1 cellular context compared by ENCODE assay signal in the genomic region with DNA sequence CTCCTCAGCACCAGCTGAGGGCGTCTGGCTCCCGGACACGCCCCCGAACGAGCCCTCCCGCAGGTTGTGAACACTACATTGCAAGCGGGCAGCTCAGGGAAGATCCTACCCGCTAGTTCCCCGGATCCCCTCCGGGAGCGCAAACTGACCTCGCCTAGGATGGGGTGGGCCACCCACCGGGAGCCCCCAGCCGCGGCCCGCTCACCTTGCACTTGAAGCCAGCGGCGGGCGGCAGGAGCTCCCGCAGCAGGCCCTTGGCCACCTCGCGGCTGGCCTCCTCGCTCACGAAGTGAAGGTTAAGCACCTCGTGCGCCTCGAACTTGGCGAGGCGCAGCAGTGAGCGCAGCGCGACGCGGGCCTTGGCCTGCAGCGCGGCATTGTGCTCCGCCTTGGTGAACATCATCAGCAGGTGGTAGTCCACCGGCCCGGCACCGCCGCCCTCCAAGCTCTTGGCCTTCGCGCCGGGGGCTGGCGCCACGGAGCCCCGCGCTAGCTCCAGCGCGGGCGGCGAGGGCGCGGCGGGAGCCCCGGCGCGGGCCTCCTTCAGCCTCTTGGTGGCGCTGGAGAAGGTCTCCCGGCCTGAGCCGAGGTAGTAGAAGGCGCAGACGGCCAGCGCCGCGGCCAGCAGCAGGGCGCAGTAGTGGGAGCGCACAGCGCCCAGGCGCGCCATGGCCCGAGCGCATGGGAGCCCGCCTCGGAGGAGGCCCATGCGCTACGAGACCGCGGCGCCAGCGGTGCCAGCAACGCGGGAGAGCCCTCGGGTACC.
A peak's percentile ranks its signal among the peaks of the same experiment; 100 is the strongest.
TF ChIP-seq lines count a peak whose summit lies in the region.

No MANE protein-coding gene starts in this region.

TF ChIP-seq in K562, 482 proteins besides CTCF, POLR2A, EP300 and RAD21 (continued from another document and continues in another):
- TF ChIP-seq ZNF518B (CRISPR knock-in tag; IDR thresholded peaks at IDR 0.05): no peak
- TF ChIP-seq NR3C1 (CRISPR knock-in tag; IDR thresholded peaks at IDR 0.05): 0 out of 2 replicates have a peak, but pooled peaks have one; percentile 81
- no peak for TF ChIP-seq DIDO1 (tag; IDR thresholded peaks at IDR 0.05; ENCODE audit: low read depth)
- 0 out of 2 replicates have a peak, but pooled peaks have one; percentile 22 for TF ChIP-seq SAFB (IDR thresholded peaks at IDR 0.05; ENCODE audit: borderline replicate concordance, low read depth, low read length)
- TF ChIP-seq SIN3B (IDR thresholded peaks at IDR 0.05; ENCODE audit: low read depth): peak; percentile 97
- TF ChIP-seq HMG20B (CRISPR knock-in tag; IDR thresholded peaks at IDR 0.05): no peak
- no peak for TF ChIP-seq ETV1 (tag; conservative IDR thresholded peaks at IDR 0.05; ENCODE audit: low read depth)
- no peak for TF ChIP-seq ASH1L (IDR thresholded peaks at IDR 0.05; ENCODE audit: borderline replicate concordance, low read depth, partially characterized antibody)
- TF ChIP-seq ARID4B (CRISPR knock-in tag; IDR thresholded peaks at IDR 0.05): peak; percentile 88
- no peak for TF ChIP-seq KDM1A (IDR thresholded peaks at IDR 0.05)
- no peak for TF ChIP-seq SREBF1 (IDR thresholded peaks at IDR 0.05; ENCODE audit: borderline replicate concordance, low read depth, low read length)
- TF ChIP-seq, protein P1, sequence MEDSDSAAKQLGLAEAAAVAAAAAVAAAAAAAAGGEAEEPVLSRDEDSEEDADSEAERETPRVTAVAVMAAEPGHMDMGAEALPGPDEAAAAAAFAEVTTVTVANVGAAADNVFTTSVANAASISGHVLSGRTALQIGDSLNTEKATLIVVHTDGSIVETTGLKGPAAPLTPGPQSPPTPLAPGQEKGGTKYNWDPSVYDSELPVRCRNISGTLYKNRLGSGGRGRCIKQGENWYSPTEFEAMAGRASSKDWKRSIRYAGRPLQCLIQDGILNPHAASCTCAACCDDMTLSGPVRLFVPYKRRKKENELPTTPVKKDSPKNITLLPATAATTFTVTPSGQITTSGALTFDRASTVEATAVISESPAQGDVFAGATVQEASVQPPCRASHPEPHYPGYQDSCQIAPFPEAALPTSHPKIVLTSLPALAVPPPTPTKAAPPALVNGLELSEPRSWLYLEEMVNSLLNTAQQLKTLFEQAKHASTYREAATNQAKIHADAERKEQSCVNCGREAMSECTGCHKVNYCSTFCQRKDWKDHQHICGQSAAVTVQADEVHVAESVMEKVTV (CRISPR knock-in tag; IDR thresholded peaks at IDR 0.05): no peak
- TF ChIP-seq NR2F6 (CRISPR knock-in tag; IDR thresholded peaks at IDR 0.05): no peak
- TF ChIP-seq POLR2AphosphoS5 (IDR thresholded peaks at IDR 0.05; ENCODE audit: control insufficient read depth, insufficient read depth, low read depth, low read length): peak; percentile 49; the same call in 1 of the 2 replicates
- TF ChIP-seq TAF1 (IDR thresholded peaks at IDR 0.05; ENCODE audit: control insufficient read depth, extremely low read depth, insufficient read depth, low read length, severe bottlenecking): no peak
- TF ChIP-seq ZKSCAN3 (CRISPR knock-in tag; IDR thresholded peaks at IDR 0.05): no peak
- no peak for TF ChIP-seq FOXA3 (CRISPR knock-in tag; conservative IDR thresholded peaks at IDR 0.05 in 1 of 2, IDR thresholded peaks at IDR 0.05 in 1 of 2)
- TF ChIP-seq MEF2D (tag; conservative IDR thresholded peaks at IDR 0.05; ENCODE audit: low read depth): no peak
- TF ChIP-seq E2F3 (CRISPR knock-in tag; IDR thresholded peaks at IDR 0.05): no peak
- no peak for TF ChIP-seq MCM7 (IDR thresholded peaks at IDR 0.05)
- TF ChIP-seq SP2 (IDR thresholded peaks at IDR 0.05; ENCODE audit: extremely low read depth, low read depth, low read length, poor library complexity, severe bottlenecking): no peak
- TF ChIP-seq CBX5 (IDR thresholded peaks at IDR 0.05; ENCODE audit: borderline replicate concordance, low read depth): no peak
- TF ChIP-seq ZNF239 (CRISPR knock-in tag; IDR thresholded peaks at IDR 0.05): no peak
- no peak for TF ChIP-seq ZC3H11A (IDR thresholded peaks at IDR 0.05; ENCODE audit: low read depth, low read length)
- no peak for TF ChIP-seq USF2 (CRISPR knock-in tag; IDR thresholded peaks at IDR 0.05)
- TF ChIP-seq SRSF1 (IDR thresholded peaks at IDR 0.05; ENCODE audit: low read depth, low read length): no peak
- no peak for TF ChIP-seq NR4A1 (CRISPR knock-in tag; IDR thresholded peaks at IDR 0.05)
- no peak; the same call in none of the 2 replicates for TF ChIP-seq NR4A1 (tag; IDR thresholded peaks at IDR 0.05)
- TF ChIP-seq NCOA1 (IDR thresholded peaks at IDR 0.05; ENCODE audit: low read depth): no peak
- TF ChIP-seq BCLAF1 (IDR thresholded peaks at IDR 0.05; ENCODE audit: borderline replicate concordance in 1 of 2, control insufficient read depth in 1 of 2, low read depth in 2 of 2, low read length in 1 of 2): no peak
- TF ChIP-seq ZNF354B (CRISPR knock-in tag; IDR thresholded peaks at IDR 0.05): no peak
- TF ChIP-seq PYGO2 (tag; IDR thresholded peaks at IDR 0.05): no peak
- TF ChIP-seq HNRNPK (IDR thresholded peaks at IDR 0.05; ENCODE audit: low read depth, low read length, poor library complexity, severe bottlenecking): no peak
- TF ChIP-seq KLF13 (tag; IDR thresholded peaks at IDR 0.05; ENCODE audit: borderline replicate concordance, low read depth): peak; percentile 82; the same call in 1 of the 2 replicates
- TF ChIP-seq C11orf30 (IDR thresholded peaks at IDR 0.05; ENCODE audit: low read depth): peak; percentile 55; the same call in 1 of the 2 replicates
- TF ChIP-seq CEBPG (CRISPR knock-in tag; IDR thresholded peaks at IDR 0.05): no peak
- no peak for TF ChIP-seq CEBPG (tag; conservative IDR thresholded peaks at IDR 0.05 in 1 of 2, IDR thresholded peaks at IDR 0.05 in 1 of 2)
- TF ChIP-seq DLX4 (CRISPR knock-in tag; IDR thresholded peaks at IDR 0.05): no peak
- no peak; the same call in 1 of the 2 replicates for TF ChIP-seq EP400 (IDR thresholded peaks at IDR 0.05)
- no peak for TF ChIP-seq MTA1 (IDR thresholded peaks at IDR 0.05; ENCODE audit: borderline replicate concordance)
- no peak for TF ChIP-seq BRD9 (IDR thresholded peaks at IDR 0.05; ENCODE audit: low read depth, partially characterized antibody)
- no peak for TF ChIP-seq CBFA2T3 (IDR thresholded peaks at IDR 0.05)
- no peak for TF ChIP-seq ZNF431 (CRISPR knock-in tag; IDR thresholded peaks at IDR 0.05)
- TF ChIP-seq, protein P2, sequence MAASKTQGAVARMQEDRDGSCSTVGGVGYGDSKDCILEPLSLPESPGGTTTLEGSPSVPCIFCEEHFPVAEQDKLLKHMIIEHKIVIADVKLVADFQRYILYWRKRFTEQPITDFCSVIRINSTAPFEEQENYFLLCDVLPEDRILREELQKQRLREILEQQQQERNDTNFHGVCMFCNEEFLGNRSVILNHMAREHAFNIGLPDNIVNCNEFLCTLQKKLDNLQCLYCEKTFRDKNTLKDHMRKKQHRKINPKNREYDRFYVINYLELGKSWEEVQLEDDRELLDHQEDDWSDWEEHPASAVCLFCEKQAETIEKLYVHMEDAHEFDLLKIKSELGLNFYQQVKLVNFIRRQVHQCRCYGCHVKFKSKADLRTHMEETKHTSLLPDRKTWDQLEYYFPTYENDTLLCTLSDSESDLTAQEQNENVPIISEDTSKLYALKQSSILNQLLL (CRISPR knock-in tag; IDR thresholded peaks at IDR 0.05; ENCODE audit: borderline replicate concordance): no peak
